17 cellular contexts compared by ENCODE assay signal in the genomic region with DNA sequence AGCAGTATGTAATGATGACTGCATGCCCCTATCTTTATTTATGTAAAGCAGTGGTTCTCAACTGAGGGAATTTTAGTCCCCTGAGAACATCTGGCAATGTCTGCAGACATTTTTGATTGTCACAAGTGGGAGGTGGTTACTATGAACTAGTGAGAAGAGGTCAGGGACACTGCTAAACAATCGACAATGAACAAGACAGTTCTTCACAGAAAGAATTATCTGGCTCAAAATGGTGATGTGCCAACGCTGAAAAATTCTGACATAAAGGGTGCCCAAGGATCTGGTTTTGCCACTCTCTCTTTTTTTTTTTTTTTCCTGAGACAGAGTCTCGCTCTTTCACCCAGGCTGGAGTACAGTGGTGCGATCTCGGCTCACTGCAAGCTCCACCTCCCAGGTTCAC.
"Had no signal": no experiment of that assay in that cellular context is flagged by ENCODE, and none has a peak within 500 bp of the region (broad histone marks: within the 10 kb centered on the region; RNA-seq: fewer than 3 reads in every experiment).

No MANE protein-coding gene starts in this region.

- DNase-seq: KBM-7, MG63, NCI-H1092, NCI-H1105 treated with DMSO at 0.1 percent for 48 hours, NCI-H1417 treated with DMSO at 0.1 percent for 48 hours, NCI-H146, NCI-H1694 treated with DMSO at 0.1 percent for 48 hours, NCI-H1930, NCI-H2081, NCI-H2107, NCI-H2227 treated with DMSO at 0.1 percent for 48 hours, NCI-H524, NCI-H526 treated with DMSO at 0.1 percent for 48 hours, NCI-H774, Right ventricle myocardium superior, RPMI8226, SIG-M5 had no signal
